In genomic region chr5:28575368-28575767, GRCh38 we compare ENCODE assay signal across 6 cellular contexts.
"Had no signal": no experiment of that assay in that cellular context is flagged by ENCODE, and none has a peak within 500 bp of the region (broad histone marks: within the 10 kb centered on the region; RNA-seq: fewer than 3 reads in every experiment).

No MANE protein-coding gene starts in this region.

- H3K4me3 Mint-ChIP-seq: HFFc6 had no signal

- ATAC-seq: HCT116, K562 had no signal

- H3K9me3 ChIP-seq: HAP-1 had no signal

- H3K36me3 ChIP-seq: HAP-1 had no signal

- H3K27ac Mint-ChIP-seq: HFFc6 had no signal

- H3K4me3 ChIP-seq: HAP-1, K562 had no signal

- FAIRE-seq: K562 had no signal

- DNase-seq: GOT3, HFFc6, IMR-90 had no signal
